In genomic region chr22:50473855-50474671, GRCh38 we compare ENCODE assay signal across 8 cellular contexts. TPM values are rescaled to one million over a fixed set of nuclear protein-coding genes. Genes with fewer than 3 reads are reported as not detected.
DNase-seq lines count a peak whose midpoint lies in the region; ATAC-seq and TF ChIP-seq lines count a peak whose summit lies in the region.

No MANE protein-coding gene starts in this region.

- no peaks in the 10 kb centered on the region for H3K9me3 ChIP-seq in prostate gland

- H3K36me3 ChIP-seq in BJ (ENCODE audit: control insufficient read depth, insufficient read depth, low read length): peaks cover 5% of the 10 kb centered on the region
- H3K36me3 ChIP-seq in prostate gland: no peaks in the 10 kb centered on the region

- TF ChIP-seq CTCF in BJ (IDR thresholded peaks at IDR 0.05; ENCODE audit: insufficient read depth, low read depth, low read length) (no peak), prostate gland (IDR thresholded peaks at IDR 0.05) (no peak)

- H3K4me1 ChIP-seq in prostate gland (replicated peaks): peaks cover 35% of the 10 kb centered on the region

- intact Hi-C loops in prostate gland (cut with DNase I): no loop called here

- 9% methylated on average over 33 of the region's 62 CpGs for WGBS in prostate gland

- POLR2A ChIA-PET in BJ (lab: Charles Lee): interaction anchor here (0.5 to 0.6 kb wide), 2 partner anchors 11 to 78 kb away, joined by 3 to 13 read pairs; no protein-coding TSS in a partner anchor

- CTCF ChIA-PET in BJ (lab: Yijun Ruan, JAX): interaction anchor here (2.3 kb wide), 1 partner anchor 15 kb away, joined by 6 read pairs; no protein-coding TSS in a partner anchor

- H3K27me3 ChIP-seq in BJ (ENCODE audit: control insufficient read depth, insufficient read depth, low read length) (no peaks in the 10 kb centered on the region; the same call in 1 of the 2 replicates), prostate gland (replicated peaks; ENCODE audit: insufficient read depth) (no peaks in the 10 kb centered on the region)

- peak overlapping the region; percentile 54 to 77 for H3K27ac ChIP-seq in prostate gland

- TF ChIP-seq POLR2A in prostate gland (IDR thresholded peaks at IDR 0.05): peak; percentile 10

- ATAC-seq in HG03108 (IDR thresholded peaks at IDR 0.05; ENCODE audit: unreplicated experiment) (no peak), HG03135 (IDR thresholded peaks at IDR 0.05; ENCODE audit: unreplicated experiment) (no peak)

- H3K4me3 ChIP-seq in BJ (ENCODE audit: low read depth, low read length): peak overlapping the region; percentile 64
- H3K4me3 ChIP-seq in prostate gland: peak overlapping the region; percentile 86

- no peak for DNase-seq in BJ (ENCODE audit: low read depth)
- peak; percentile 36 for DNase-seq in HT1080 (ENCODE audit: low read depth)
- peak; percentile 72 for DNase-seq in activated CD8-positive, alpha-beta memory T cell treated with anti-CD3 and anti-CD28 coated beads, Interleukin-2, amount 50 U/mL, for 48 hours
- DNase-seq in glomerular visceral epithelial cell (ENCODE audit: extremely low spot score): peak; percentile 47
- no peak for DNase-seq in prostate gland (ENCODE audit: low spot score)
- no peak for DNase-seq in NCI-H2196 (lab: John Stamatoyannopoulos, UW; ENCODE audit: unreplicated experiment)

RNA-seq across cellular contexts. Expression of gene SBF1, which starts 0.8 kb away (rescaled TPM):
- 21.7 and 34.7 TPM in 2 replicates for polyA plus RNA-seq in BJ (2011; rRNA removed)
- 46.7 and 52.5 TPM in 2 replicates for polyA minus RNA-seq in BJ (2011; rRNA and poly(A)+ RNA removed)
- total RNA-seq in HT1080 (2014; rRNA removed; shearing (Covaris generic)): 65.2 and 76.2 TPM in 2 replicates
- 39.6 and 40.7 TPM in 2 replicates for polyA plus RNA-seq in HT1080 (2015; cell fraction: cytosol; rRNA removed)
- polyA plus RNA-seq in HT1080 (2015; cell fraction: nucleus; rRNA removed): 79.4 and 81.4 TPM in 2 replicates
- total RNA-seq in prostate gland: 100 to 1,000 TPM in 1 of 2 donors, 10 to 100 TPM in 1; 44.9 to 144 TPM

RNA-seq across cellular contexts. Expression of gene ADM2, which starts 7.3 kb away (rescaled TPM):
- 8.1 and 16.0 TPM in 2 replicates for polyA plus RNA-seq in BJ (2011; rRNA removed)
- 6.8 and 7.8 TPM in 2 replicates for polyA minus RNA-seq in BJ (2011; rRNA and poly(A)+ RNA removed)
- total RNA-seq in HT1080 (2014; rRNA removed; shearing (Covaris generic)): 0.67 and 0.79 TPM in 2 replicates
- polyA plus RNA-seq in HT1080 (2015; cell fraction: cytosol; rRNA removed): 6.1 and 9.5 TPM in 2 replicates
- 9.2 and 10.3 TPM in 2 replicates for polyA plus RNA-seq in HT1080 (2015; cell fraction: nucleus; rRNA removed)
- 1 to 10 TPM; 7.3 to 7.9 TPM for total RNA-seq in prostate gland

RNA-seq across cellular contexts. Expression of gene MIOX, which starts 12.6 kb away (rescaled TPM):
- polyA plus RNA-seq in BJ (2011; rRNA removed): 0.16 and 0.20 TPM in 2 replicates
- polyA minus RNA-seq in BJ (2011; rRNA and poly(A)+ RNA removed): not detected in 2 replicates
- total RNA-seq in HT1080 (2014; rRNA removed; shearing (Covaris generic)): 0.13 TPM in 1 of 2 replicates, not detected in the other
- polyA plus RNA-seq in HT1080 (2015; cell fraction: cytosol; rRNA removed): 0.13 and 0.43 TPM in 2 replicates
- 0.75 and 0.94 TPM in 2 replicates for polyA plus RNA-seq in HT1080 (2015; cell fraction: nucleus; rRNA removed)
- not detected for total RNA-seq in prostate gland

RNA-seq across cellular contexts. Expression of gene LMF2, which starts 33.4 kb away (rescaled TPM):
- 54.0 and 111 TPM in 2 replicates for polyA plus RNA-seq in BJ (2011; rRNA removed)
- polyA minus RNA-seq in BJ (2011; rRNA and poly(A)+ RNA removed): 47.9 and 49.1 TPM in 2 replicates
- total RNA-seq in HT1080 (2014; rRNA removed; shearing (Covaris generic)): 36.7 and 54.3 TPM in 2 replicates
- 35.4 and 37.6 TPM in 2 replicates for polyA plus RNA-seq in HT1080 (2015; cell fraction: cytosol; rRNA removed)
- polyA plus RNA-seq in HT1080 (2015; cell fraction: nucleus; rRNA removed): 228 and 230 TPM in 2 replicates
- total RNA-seq in prostate gland: 10 to 100 TPM; 76.6 to 94.3 TPM

RNA-seq across cellular contexts. Expression of gene NCAPH2, which starts 34.0 kb away (rescaled TPM):
- 16.1 and 31.7 TPM in 2 replicates for polyA plus RNA-seq in BJ (2011; rRNA removed)
- polyA minus RNA-seq in BJ (2011; rRNA and poly(A)+ RNA removed): 22.3 and 29.2 TPM in 2 replicates
- total RNA-seq in HT1080 (2014; rRNA removed; shearing (Covaris generic)): 65.3 and 73.2 TPM in 2 replicates
- polyA plus RNA-seq in HT1080 (2015; cell fraction: cytosol; rRNA removed): 31.7 and 38.7 TPM in 2 replicates
- polyA plus RNA-seq in HT1080 (2015; cell fraction: nucleus; rRNA removed): 60.7 and 62.1 TPM in 2 replicates
- total RNA-seq in prostate gland: 10 to 100 TPM; 43.7 to 59.6 TPM

Comparison
In these comparisons a context has a peak if more than half of its experiments do, and no peak if none do; other contexts are left out.
1. DNase-seq: peak in HT1080 (single experiment), activated CD8-positive, alpha-beta memory T cell treated with anti-CD3 and anti-CD28 coated beads, Interleukin-2, amount 50 U/mL, for 48 hours (single experiment) and glomerular visceral epithelial cell (single experiment); none in BJ (single experiment), prostate gland (single experiment) and NCI-H2196 (single experiment).